Comparison of ENCODE assay signal across 26 cellular contexts in the genomic region with DNA sequence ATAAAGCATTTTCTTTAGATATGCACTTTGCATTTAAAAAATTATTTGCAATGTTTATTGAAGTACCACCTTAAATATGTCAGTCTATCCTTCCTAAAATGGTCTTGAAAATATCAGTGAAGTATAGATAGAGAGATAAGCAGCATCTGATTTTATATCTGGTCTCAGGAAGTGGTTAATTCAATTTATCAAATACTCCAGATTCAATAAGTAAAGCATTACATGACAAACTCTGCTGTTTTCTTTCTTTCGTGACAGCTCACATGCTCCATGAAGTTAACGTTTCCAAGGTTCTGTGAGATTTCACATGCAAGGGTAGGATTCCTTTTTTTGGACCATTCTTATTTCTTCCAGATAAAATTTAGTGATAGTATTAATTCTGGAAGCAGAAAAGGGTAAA.
"Had no signal": no experiment of that assay in that cellular context is flagged by ENCODE, and none has a peak within 500 bp of the region (broad histone marks: within the 10 kb centered on the region; RNA-seq: fewer than 3 reads in every experiment).

No MANE protein-coding gene starts in this region.

- DNase-seq: colonic mucosa; cortex of kidney; effector CD8-positive, alpha-beta T cell; effector memory CD8-positive, alpha-beta T cell; endodermal cell; erythroblast; esophagus squamous epithelium; foreskin fibroblast; foreskin melanocyte; gastrocnemius medialis; heart left ventricle; islet precursor cell; kidney; kidney glomerular epithelial cell; left colon; left ventricle myocardium inferior; lower lobe of right lung; mesenchymal stem cell; mucosa of descending colon; naive B cell; naive thymus-derived CD8-positive, alpha-beta T cell had no signal

- H3K4me2 ChIP-seq: hepatocyte had no signal

- H3K4me1 ChIP-seq: colonic mucosa, esophagus squamous epithelium, gastrocnemius medialis, heart left ventricle, left ventricle myocardium inferior, lower lobe of right lung had no signal

- FAIRE-seq: endometrium, kidney had no signal

- H3K27ac ChIP-seq: colonic mucosa, epithelial cell of prostate, esophagus squamous epithelium, gastrocnemius medialis, heart left ventricle, hepatocyte, left ventricle myocardium inferior, lower lobe of right lung had no signal

- H3K4me3 ChIP-seq: colonic mucosa, esophagus squamous epithelium, gastrocnemius medialis, heart left ventricle, hepatocyte, left ventricle myocardium inferior, lower lobe of right lung, mucosa of descending colon had no signal

- ATAC-seq: effector memory CD8-positive, alpha-beta T cell; esophagus mucosa; gastrocnemius medialis; heart left ventricle; left colon; left lobe of liver; lower lobe of right lung; mucosa of descending colon; naive thymus-derived CD8-positive, alpha-beta T cell had no signal

- H3K9me3 ChIP-seq: colonic mucosa, esophagus squamous epithelium, gastrocnemius medialis, lower lobe of right lung, mucosa of descending colon had no signal
